20 cellular contexts compared by ENCODE assay signal in the genomic region with DNA sequence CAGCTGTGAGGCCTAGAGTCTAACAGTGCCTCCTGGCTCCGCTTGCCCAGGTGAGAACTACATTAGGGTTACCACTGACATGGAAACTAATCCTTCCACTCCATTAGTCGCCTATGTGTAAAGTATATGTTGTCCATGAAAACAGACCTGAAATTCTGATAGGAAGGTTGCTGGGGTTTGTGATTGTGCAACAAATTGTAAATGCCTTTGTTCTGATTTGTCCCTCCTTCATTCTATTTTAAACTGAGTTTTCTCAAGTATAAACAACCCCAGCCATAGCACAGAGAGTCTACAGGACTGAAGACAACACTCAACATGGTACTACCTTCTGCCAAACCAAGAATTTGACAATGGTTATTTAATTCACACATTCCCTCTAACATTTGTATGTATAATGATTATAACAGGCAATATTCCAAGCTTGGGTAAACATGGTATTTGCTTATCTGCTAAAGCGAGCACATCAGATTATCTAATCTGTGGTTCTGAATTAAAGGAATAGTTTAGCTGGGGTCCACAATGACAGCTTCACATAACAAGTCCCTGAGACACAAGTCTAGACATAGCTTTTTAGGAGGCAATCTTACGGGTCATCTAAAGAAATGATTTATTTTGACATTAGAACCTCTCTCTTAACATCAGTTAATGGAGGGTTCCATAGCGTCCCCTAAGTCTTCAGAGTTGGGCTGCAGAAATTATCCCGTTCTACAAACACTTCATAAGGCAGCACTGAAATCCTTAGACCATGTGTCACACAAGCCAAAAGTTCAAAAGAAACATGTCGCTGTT.
A peak's percentile ranks its signal among the peaks of the same experiment; 100 is the strongest.
DNase-seq lines count a peak whose midpoint lies in the region; ATAC-seq and TF ChIP-seq lines count a peak whose summit lies in the region.
"Had no signal": no experiment of that assay in that cellular context is flagged by ENCODE, and none has a peak within 500 bp of the region (broad histone marks: within the 10 kb centered on the region; RNA-seq: fewer than 3 reads in every experiment).

No MANE protein-coding gene starts in this region.

- no TSS peak for BruUV-seq in PC-3 (replicated peaks; lab: Mats Ljungman, UMichigan)

- H3K27ac Mint-ChIP-seq in chondrocyte (ENCODE audit: unreplicated experiment): peak overlapping the region; percentile 91
- no peak overlapping the region for H3K27ac Mint-ChIP-seq in stimulated activated naive B cell treated with anti-CD40 and anti-IgM and Interleukin-4, amounts not matched to agents 10 μg/mL and 1 μg/mL and 100 μg/mL, for 72 hours
- H3K27ac Mint-ChIP-seq: activated naive CD4-positive, alpha-beta T cell treated with anti-CD3 and anti-CD28 coated beads, Interleukin-2, amount 50 U/mL, for 72 hours; activated T-helper 1 cell treated with anti-CD3 and anti-CD28 coated beads, Interleukin-12 subunit alpha, Interleukin-12 subunit beta, Interleukin-2, Interleukin-4 antibody, amounts not matched to agents 30 ng/mL and 10 ng/mL and 1 ng/mL, durations not matched to agents 14 hours and 24 hours and 36 hours; H9; immature natural killer cell; naive B cell had no signal

- no peaks in the 10 kb centered on the region for H3K9me3 ChIP-seq in left ventricle myocardium inferior (replicated peaks)
- H3K9me3 ChIP-seq in left lung: no peaks in the 10 kb centered on the region
- H3K9me3 ChIP-seq in PC-3 (ENCODE audit: low read length): no peaks in the 10 kb centered on the region
- no peaks in the 10 kb centered on the region for H3K9me3 ChIP-seq in BE2C
- H3K9me3 ChIP-seq: MG63, uterus had no signal

- H3K4me3 Mint-ChIP-seq in chondrocyte (ENCODE audit: unreplicated experiment): no peak overlapping the region
- H3K4me3 Mint-ChIP-seq in stimulated activated naive B cell treated with anti-CD40 and anti-IgM and Interleukin-4, amounts not matched to agents 10 μg/mL and 1 μg/mL and 100 μg/mL, for 72 hours: no peak overlapping the region
- H3K4me3 Mint-ChIP-seq: activated T-helper 1 cell treated with anti-CD3 and anti-CD28 coated beads, Interleukin-12 subunit alpha, Interleukin-12 subunit beta, Interleukin-2, Interleukin-4 antibody, amounts not matched to agents 30 ng/mL and 10 ng/mL and 1 ng/mL, durations not matched to agents 14 hours and 24 hours and 36 hours; H9; immature natural killer cell; naive B cell had no signal

- POLR2A ChIA-PET in PC-3 (lab: Charles Lee; ENCODE audit: unreplicated experiment): no interaction called here

- no peak overlapping the region for H2AFZ ChIP-seq in PC-3 (ENCODE audit: low read length)

- H3K79me2 ChIP-seq in PC-3 (ENCODE audit: low read length): no peaks in the 10 kb centered on the region

- H3K36me3 ChIP-seq in left ventricle myocardium inferior: no peaks in the 10 kb centered on the region
- no peaks in the 10 kb centered on the region for H3K36me3 ChIP-seq in left lung
- H3K36me3 ChIP-seq in PC-3 (ENCODE audit: low read depth, low read length): no peaks in the 10 kb centered on the region
- H3K36me3 ChIP-seq in BE2C: peaks cover 12% of the 10 kb centered on the region
- H3K36me3 ChIP-seq: MG63, uterus had no signal

- H4K20me1 ChIP-seq in PC-3 (ENCODE audit: low read length): no peaks in the 10 kb centered on the region

- H3K27me3 ChIP-seq in left ventricle myocardium inferior (ENCODE audit: low read depth) (no peaks in the 10 kb centered on the region), left lung (no peaks in the 10 kb centered on the region), PC-3 (ENCODE audit: low read length) (no peaks in the 10 kb centered on the region), BE2C (no peaks in the 10 kb centered on the region)
- H3K27me3 ChIP-seq: MG63, uterus had no signal

- peaks cover 34% of the 10 kb centered on the region for H3K4me1 ChIP-seq in left ventricle myocardium inferior
- H3K4me1 ChIP-seq in left lung: peaks cover 3 to 27% of the 10 kb centered on the region in 2 donors
- no peaks in the 10 kb centered on the region for H3K4me1 ChIP-seq in PC-3 (ENCODE audit: insufficient read depth, low read length)
- H3K4me1 ChIP-seq in BE2C: peaks cover 61% of the 10 kb centered on the region
- H3K4me1 ChIP-seq: uterus had no signal

- H3K9ac ChIP-seq in PC-3 (ENCODE audit: low read length): no peak overlapping the region

- no peaks in the 10 kb centered on the region for H3K36me3 Mint-ChIP-seq in chondrocyte (ENCODE audit: low read depth)
- peaks cover 7 to 18% of the 10 kb centered on the region in 2 donors for H3K36me3 Mint-ChIP-seq in stimulated activated naive B cell treated with anti-CD40 and anti-IgM and Interleukin-4, amounts not matched to agents 10 μg/mL and 1 μg/mL and 100 μg/mL, for 72 hours
- H3K36me3 Mint-ChIP-seq: activated naive CD4-positive, alpha-beta T cell treated with anti-CD3 and anti-CD28 coated beads, Interleukin-2, amount 50 U/mL, for 72 hours had no signal

- H3K27ac ChIP-seq in left ventricle myocardium inferior (replicated peaks): peak overlapping the region; percentile 73
- H3K27ac ChIP-seq in left lung: peak overlapping the region; percentile 52 to 69
- H3K27ac ChIP-seq in PC-3 (ENCODE audit: low read length): no peak overlapping the region
- H3K27ac ChIP-seq: C4-2B had no signal

- no peak overlapping the region for H3K4me3 ChIP-seq in left ventricle myocardium inferior
- no peak overlapping the region for H3K4me3 ChIP-seq in left lung
- no peak overlapping the region for H3K4me3 ChIP-seq in PC-3 (ENCODE audit: low read length)
- H3K4me3 ChIP-seq in BE2C (ENCODE audit: low read depth, low read length): no peak overlapping the region
- H3K4me3 ChIP-seq: MG63 had no signal

- TF ChIP-seq CTCF in left ventricle myocardium inferior (IDR thresholded peaks at IDR 0.05; ENCODE audit: borderline replicate concordance) (no peak), chondrocyte (IDR thresholded peaks at IDR 0.05) (no peak), left lung (IDR thresholded peaks at IDR 0.05) (no peak), PC-3 (conservative IDR thresholded peaks at IDR 0.05; ENCODE audit: low read depth, low read length) (no peak), BE2C (IDR thresholded peaks at IDR 0.05; ENCODE audit: low read depth, low read length) (no peak)

- no peak for ATAC-seq in Right ventricle myocardium inferior
- peak; percentile 27 for ATAC-seq in left lung
- no peak for ATAC-seq in PC-3
- ATAC-seq in stimulated activated naive B cell treated with anti-CD40 and anti-IgM and Interleukin-4, amounts not matched to agents 10 μg/mL and 1 μg/mL and 100 μg/mL, for 72 hours (replicated peaks): no peak
- ATAC-seq: activated naive CD4-positive, alpha-beta T cell treated with anti-CD3 and anti-CD28 coated beads, Interleukin-2, amount 50 U/mL, for 72 hours had no signal

- no peak for DNase-seq in left ventricle myocardium inferior
- DNase-seq in Right ventricle myocardium inferior (ENCODE audit: missing footprints): no peak
- DNase-seq in chondrocyte (ENCODE audit: low spot score): no peak
- DNase-seq in left lung: no peak
- DNase-seq in PC-3: no peak
- no peak for DNase-seq in stimulated activated naive B cell treated with anti-CD40 and anti-IgM and Interleukin-4, amounts not matched to agents 10 μg/mL and 1 μg/mL and 100 μg/mL, for 72 hours
- no peak for DNase-seq in stimulated activated naive CD4-positive, alpha-beta T cell treated with Interleukin-2 at 50 U/mL for 16 hours (lab: John Stamatoyannopoulos, UW)
- no peak for DNase-seq in BE2C
- DNase-seq: GDM1; H9; immature natural killer cell; naive B cell; NCI-H1436 treated with DMSO at 0.1 percent for 48 hours; NCI-H2171 treated with DMSO at 0.1 percent for 48 hours; stimulated activated CD4-positive, alpha-beta T cell treated with anti-CD3 and anti-CD28 coated beads, Interleukin-4, amount 100 ng/mL, for 24 hours had no signal

- no peaks in the 10 kb centered on the region for H3K27me3 Mint-ChIP-seq in chondrocyte (ENCODE audit: low read depth)
- H3K27me3 Mint-ChIP-seq in stimulated activated naive B cell treated with anti-CD40 and anti-IgM and Interleukin-4, amounts not matched to agents 10 μg/mL and 1 μg/mL and 100 μg/mL, for 72 hours: no peaks in the 10 kb centered on the region
- H3K27me3 Mint-ChIP-seq: naive B cell had no signal

- CTCF ChIA-PET in PC-3 (lab: Charles Lee): no interaction called here

- no peaks in the 10 kb centered on the region for H3K9me2 ChIP-seq in PC-3 (replicated peaks; ENCODE audit: low read length)

- no peaks in the 10 kb centered on the region for H3K9me3 Mint-ChIP-seq in chondrocyte (ENCODE audit: low read depth)
- no peaks in the 10 kb centered on the region for H3K9me3 Mint-ChIP-seq in stimulated activated naive B cell treated with anti-CD40 and anti-IgM and Interleukin-4, amounts not matched to agents 10 μg/mL and 1 μg/mL and 100 μg/mL, for 72 hours
- H3K9me3 Mint-ChIP-seq: activated naive CD4-positive, alpha-beta T cell treated with anti-CD3 and anti-CD28 coated beads, Interleukin-2, amount 50 U/mL, for 72 hours; activated T-helper 1 cell treated with anti-CD3 and anti-CD28 coated beads, Interleukin-12 subunit alpha, Interleukin-12 subunit beta, Interleukin-2, Interleukin-4 antibody, amounts not matched to agents 30 ng/mL and 10 ng/mL and 1 ng/mL, durations not matched to agents 14 hours and 24 hours and 36 hours; H9; immature natural killer cell; naive B cell had no signal

- no peak overlapping the region for H3K4me2 ChIP-seq in PC-3 (ENCODE audit: low read length)

- no peaks in the 10 kb centered on the region for H3F3A ChIP-seq in PC-3 (ENCODE audit: low read length, unreplicated experiment)

- peaks cover 61% of the 10 kb centered on the region for H3K4me1 Mint-ChIP-seq in chondrocyte (ENCODE audit: low read depth)
- no peaks in the 10 kb centered on the region for H3K4me1 Mint-ChIP-seq in stimulated activated naive B cell treated with anti-CD40 and anti-IgM and Interleukin-4, amounts not matched to agents 10 μg/mL and 1 μg/mL and 100 μg/mL, for 72 hours
- H3K4me1 Mint-ChIP-seq: H9, immature natural killer cell, naive B cell had no signal

- intact Hi-C loops in left ventricle myocardium inferior (cut with micrococcal nuclease) (no loop called here), Right ventricle myocardium inferior (cut with DNase I) (no loop called here), left lung (cut with DNase I) (no loop called here), PC-3 (cut with micrococcal nuclease) (no loop called here)
